In the genomic region with DNA sequence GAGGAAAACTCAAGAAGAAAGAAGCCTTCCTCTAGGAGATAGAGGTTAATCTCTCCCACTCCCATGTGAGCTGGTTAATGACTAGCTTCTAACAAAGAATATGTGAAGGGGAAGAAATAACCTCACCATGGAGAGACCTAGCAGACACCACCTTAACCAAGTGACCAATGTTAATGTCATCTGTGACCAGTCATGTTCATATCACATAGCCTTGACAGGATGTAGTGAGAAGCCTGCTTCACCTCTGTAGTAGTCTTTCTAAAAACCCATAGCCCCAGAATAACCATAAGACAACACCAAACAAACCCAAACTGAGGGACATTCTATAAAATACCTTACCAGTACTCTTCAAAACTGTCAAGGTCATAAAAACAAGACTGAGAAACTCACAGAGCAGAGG, we compare ENCODE assay signal across 1 cellular context.
TF ChIP-seq lines count a peak whose summit lies in the region.

No MANE protein-coding gene starts in this region.

TF ChIP-seq in GM12878, 131 proteins besides CTCF, POLR2A, EP300 and RAD21 (continued from another document):
- TF ChIP-seq, protein P1, sequence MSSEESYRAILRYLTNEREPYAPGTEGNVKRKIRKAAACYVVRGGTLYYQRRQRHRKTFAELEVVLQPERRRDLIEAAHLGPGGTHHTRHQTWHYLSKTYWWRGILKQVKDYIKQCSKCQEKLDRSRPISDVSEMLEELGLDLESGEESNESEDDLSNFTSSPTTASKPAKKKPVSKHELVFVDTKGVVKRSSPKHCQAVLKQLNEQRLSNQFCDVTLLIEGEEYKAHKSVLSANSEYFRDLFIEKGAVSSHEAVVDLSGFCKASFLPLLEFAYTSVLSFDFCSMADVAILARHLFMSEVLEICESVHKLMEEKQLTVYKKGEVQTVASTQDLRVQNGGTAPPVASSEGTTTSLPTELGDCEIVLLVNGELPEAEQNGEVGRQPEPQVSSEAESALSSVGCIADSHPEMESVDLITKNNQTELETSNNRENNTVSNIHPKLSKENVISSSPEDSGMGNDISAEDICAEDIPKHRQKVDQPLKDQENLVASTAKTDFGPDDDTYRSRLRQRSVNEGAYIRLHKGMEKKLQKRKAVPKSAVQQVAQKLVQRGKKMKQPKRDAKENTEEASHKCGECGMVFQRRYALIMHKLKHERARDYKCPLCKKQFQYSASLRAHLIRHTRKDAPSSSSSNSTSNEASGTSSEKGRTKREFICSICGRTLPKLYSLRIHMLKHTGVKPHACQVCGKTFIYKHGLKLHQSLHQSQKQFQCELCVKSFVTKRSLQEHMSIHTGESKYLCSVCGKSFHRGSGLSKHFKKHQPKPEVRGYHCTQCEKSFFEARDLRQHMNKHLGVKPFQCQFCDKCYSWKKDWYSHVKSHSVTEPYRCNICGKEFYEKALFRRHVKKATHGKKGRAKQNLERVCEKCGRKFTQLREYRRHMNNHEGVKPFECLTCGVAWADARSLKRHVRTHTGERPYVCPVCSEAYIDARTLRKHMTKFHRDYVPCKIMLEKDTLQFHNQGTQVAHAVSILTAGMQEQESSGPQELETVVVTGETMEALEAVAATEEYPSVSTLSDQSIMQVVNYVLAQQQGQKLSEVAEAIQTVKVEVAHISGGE (CRISPR knock-in tag; IDR thresholded peaks at IDR 0.05) = no peak
- TF ChIP-seq, protein P2, sequence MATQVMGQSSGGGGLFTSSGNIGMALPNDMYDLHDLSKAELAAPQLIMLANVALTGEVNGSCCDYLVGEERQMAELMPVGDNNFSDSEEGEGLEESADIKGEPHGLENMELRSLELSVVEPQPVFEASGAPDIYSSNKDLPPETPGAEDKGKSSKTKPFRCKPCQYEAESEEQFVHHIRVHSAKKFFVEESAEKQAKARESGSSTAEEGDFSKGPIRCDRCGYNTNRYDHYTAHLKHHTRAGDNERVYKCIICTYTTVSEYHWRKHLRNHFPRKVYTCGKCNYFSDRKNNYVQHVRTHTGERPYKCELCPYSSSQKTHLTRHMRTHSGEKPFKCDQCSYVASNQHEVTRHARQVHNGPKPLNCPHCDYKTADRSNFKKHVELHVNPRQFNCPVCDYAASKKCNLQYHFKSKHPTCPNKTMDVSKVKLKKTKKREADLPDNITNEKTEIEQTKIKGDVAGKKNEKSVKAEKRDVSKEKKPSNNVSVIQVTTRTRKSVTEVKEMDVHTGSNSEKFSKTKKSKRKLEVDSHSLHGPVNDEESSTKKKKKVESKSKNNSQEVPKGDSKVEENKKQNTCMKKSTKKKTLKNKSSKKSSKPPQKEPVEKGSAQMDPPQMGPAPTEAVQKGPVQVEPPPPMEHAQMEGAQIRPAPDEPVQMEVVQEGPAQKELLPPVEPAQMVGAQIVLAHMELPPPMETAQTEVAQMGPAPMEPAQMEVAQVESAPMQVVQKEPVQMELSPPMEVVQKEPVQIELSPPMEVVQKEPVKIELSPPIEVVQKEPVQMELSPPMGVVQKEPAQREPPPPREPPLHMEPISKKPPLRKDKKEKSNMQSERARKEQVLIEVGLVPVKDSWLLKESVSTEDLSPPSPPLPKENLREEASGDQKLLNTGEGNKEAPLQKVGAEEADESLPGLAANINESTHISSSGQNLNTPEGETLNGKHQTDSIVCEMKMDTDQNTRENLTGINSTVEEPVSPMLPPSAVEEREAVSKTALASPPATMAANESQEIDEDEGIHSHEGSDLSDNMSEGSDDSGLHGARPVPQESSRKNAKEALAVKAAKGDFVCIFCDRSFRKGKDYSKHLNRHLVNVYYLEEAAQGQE (IDR thresholded peaks at IDR 0.05; ENCODE audit: low read depth, low read length) = no peak
- TF ChIP-seq YY1 (IDR thresholded peaks at IDR 0.05; ENCODE audit: low read depth, low read length) (no peak), NFIC (IDR thresholded peaks at IDR 0.05; ENCODE audit: low read depth, low read length) (no peak)
TF ChIP-seq in GM12878: peak in this region for 0.
